In genomic region chr13:40115456-40115855, GRCh38 we compare ENCODE assay signal across 7 cellular contexts.
DNase-seq lines count a peak whose midpoint lies in the region; ATAC-seq and TF ChIP-seq lines count a peak whose summit lies in the region.

No MANE protein-coding gene starts in this region.

- peaks cover 8% of the 10 kb centered on the region for H3K4me1 Mint-ChIP-seq in activated naive CD8-positive, alpha-beta T cell treated with anti-CD3 and anti-CD28 coated beads for 36 hours
- peaks cover 22% of the 10 kb centered on the region for H3K4me1 Mint-ChIP-seq in mesothelial cell of epicardium

- WGBS in HUES64 = 97% methylated on average over 2 of the region's 2 CpGs
- 68% methylated on average over 2 of the region's 2 CpGs for WGBS in right cardiac atrium
- WGBS in prostate gland = 76% methylated on average over 2 of the region's 2 CpGs

- intact Hi-C loops in right cardiac atrium (cut with DNase I) (no loop called here), prostate gland (cut with DNase I) (no loop called here)

- H3K27ac Mint-ChIP-seq in activated naive CD8-positive, alpha-beta T cell treated with anti-CD3 and anti-CD28 coated beads for 36 hours = peak overlapping the region; percentile 10
- H3K27ac Mint-ChIP-seq in mesothelial cell of epicardium = no peak overlapping the region

- no peak for DNase-seq in activated naive CD8-positive, alpha-beta T cell treated with anti-CD3 and anti-CD28 coated beads for 36 hours
- DNase-seq in right cardiac atrium (no peak), OCI-M1 (lab: John Stamatoyannopoulos, UW) (no peak), prostate gland (ENCODE audit: low spot score) (no peak), mesothelial cell of epicardium (ENCODE audit: low spot score in 2 of 2, unreplicated experiment in 2 of 2) (no peak)

- no peak overlapping the region for H3K9ac ChIP-seq in HUES64 (ENCODE audit: low read depth, low read length)
- no peak overlapping the region for H3K9ac ChIP-seq in skeletal muscle tissue (ENCODE audit: low read depth in 1 of 3, low read length in 3 of 3)

- peaks cover 5% of the 10 kb centered on the region; the same call in 1 of the 2 replicates for H3K9me3 ChIP-seq in HUES64 (ENCODE audit: insufficient read depth, low read depth, low read length)
- H3K9me3 ChIP-seq in right cardiac atrium (ENCODE audit: control insufficient read depth, low read length) = no peaks in the 10 kb centered on the region
- peaks cover 0 to 4% (median 0%) of the 10 kb centered on the region in 3 donors for H3K9me3 ChIP-seq in skeletal muscle tissue (ENCODE audit: control insufficient read depth in 3 of 3, low read length in 3 of 3)
- H3K9me3 ChIP-seq in prostate gland = no peaks in the 10 kb centered on the region

- H3K4me3 ChIP-seq in HUES64 (ENCODE audit: low read length) (no peak overlapping the region), right cardiac atrium (ENCODE audit: low read length) (no peak overlapping the region), skeletal muscle tissue (ENCODE audit: low read length in 3 of 3) (no peak overlapping the region), prostate gland (no peak overlapping the region)

- peak in 1 of 2 donors; percentile 47 for ATAC-seq in right cardiac atrium

- H3K4me1 ChIP-seq in HUES64 (ENCODE audit: insufficient read depth, low read length) (peaks cover 13% of the 10 kb centered on the region; the same call in 1 of the 2 replicates), right cardiac atrium (ENCODE audit: control insufficient read depth, insufficient read depth, low read length) (peaks cover 3% of the 10 kb centered on the region), skeletal muscle tissue (ENCODE audit: control insufficient read depth in 3 of 3, insufficient read depth in 3 of 3, low read length in 3 of 3) (peaks cover 0 to 2% (median 2%) of the 10 kb centered on the region in 3 donors), prostate gland (replicated peaks) (no peaks in the 10 kb centered on the region)

- no peak for TF ChIP-seq POLR2A in prostate gland (IDR thresholded peaks at IDR 0.05)

- H3K27me3 ChIP-seq in HUES64 (ENCODE audit: insufficient read depth, low read length) = no peaks in the 10 kb centered on the region
- no peaks in the 10 kb centered on the region for H3K27me3 ChIP-seq in right cardiac atrium (ENCODE audit: control insufficient read depth, insufficient read depth)
- H3K27me3 ChIP-seq in skeletal muscle tissue (ENCODE audit: control insufficient read depth in 3 of 3, insufficient read depth in 3 of 3, low read length in 3 of 3) = no peaks in the 10 kb centered on the region
- H3K27me3 ChIP-seq in prostate gland (replicated peaks; ENCODE audit: insufficient read depth) = no peaks in the 10 kb centered on the region

- TF ChIP-seq CTCF in prostate gland (IDR thresholded peaks at IDR 0.05) (no peak), mesothelial cell of epicardium (IDR thresholded peaks at IDR 0.05; ENCODE audit: unreplicated experiment) (no peak)

- peaks cover 2% of the 10 kb centered on the region for H3K9me3 Mint-ChIP-seq in activated naive CD8-positive, alpha-beta T cell treated with anti-CD3 and anti-CD28 coated beads for 36 hours
- peaks cover 5% of the 10 kb centered on the region for H3K9me3 Mint-ChIP-seq in mesothelial cell of epicardium

- peaks cover 2% of the 10 kb centered on the region for H3K36me3 Mint-ChIP-seq in activated naive CD8-positive, alpha-beta T cell treated with anti-CD3 and anti-CD28 coated beads for 36 hours
- no peaks in the 10 kb centered on the region for H3K36me3 Mint-ChIP-seq in mesothelial cell of epicardium

- no peaks in the 10 kb centered on the region for H3K27me3 Mint-ChIP-seq in activated naive CD8-positive, alpha-beta T cell treated with anti-CD3 and anti-CD28 coated beads for 36 hours
- H3K27me3 Mint-ChIP-seq in mesothelial cell of epicardium (ENCODE audit: low read depth) = no peaks in the 10 kb centered on the region

- H3K27ac ChIP-seq in HUES64 (ENCODE audit: low read depth, low read length) (peak overlapping the region; percentile 32; the same call in 1 of the 2 replicates), right cardiac atrium (ENCODE audit: low read length) (peak overlapping the region; percentile 39), skeletal muscle tissue (ENCODE audit: low read depth, low read length) (peak overlapping the region; percentile 26), prostate gland (no peak overlapping the region)

- H3K36me3 ChIP-seq in HUES64 (ENCODE audit: insufficient read depth, low read length) (no peaks in the 10 kb centered on the region), skeletal muscle tissue (ENCODE audit: control insufficient read depth in 3 of 3, insufficient read depth in 3 of 3, low read length in 3 of 3) (no peaks in the 10 kb centered on the region), prostate gland (no peaks in the 10 kb centered on the region)

- no peak overlapping the region for H3K4me3 Mint-ChIP-seq in activated naive CD8-positive, alpha-beta T cell treated with anti-CD3 and anti-CD28 coated beads for 36 hours
- H3K4me3 Mint-ChIP-seq in mesothelial cell of epicardium = no peak overlapping the region

Comparison
In these comparisons a context has a peak if more than half of its experiments do, and no peak if none do; other contexts are left out.
1. H3K27ac ChIP-seq: peak in HUES64 (single experiment), right cardiac atrium (single experiment) and skeletal muscle tissue (single experiment); none in prostate gland (0 of 2).